In the genomic region with DNA sequence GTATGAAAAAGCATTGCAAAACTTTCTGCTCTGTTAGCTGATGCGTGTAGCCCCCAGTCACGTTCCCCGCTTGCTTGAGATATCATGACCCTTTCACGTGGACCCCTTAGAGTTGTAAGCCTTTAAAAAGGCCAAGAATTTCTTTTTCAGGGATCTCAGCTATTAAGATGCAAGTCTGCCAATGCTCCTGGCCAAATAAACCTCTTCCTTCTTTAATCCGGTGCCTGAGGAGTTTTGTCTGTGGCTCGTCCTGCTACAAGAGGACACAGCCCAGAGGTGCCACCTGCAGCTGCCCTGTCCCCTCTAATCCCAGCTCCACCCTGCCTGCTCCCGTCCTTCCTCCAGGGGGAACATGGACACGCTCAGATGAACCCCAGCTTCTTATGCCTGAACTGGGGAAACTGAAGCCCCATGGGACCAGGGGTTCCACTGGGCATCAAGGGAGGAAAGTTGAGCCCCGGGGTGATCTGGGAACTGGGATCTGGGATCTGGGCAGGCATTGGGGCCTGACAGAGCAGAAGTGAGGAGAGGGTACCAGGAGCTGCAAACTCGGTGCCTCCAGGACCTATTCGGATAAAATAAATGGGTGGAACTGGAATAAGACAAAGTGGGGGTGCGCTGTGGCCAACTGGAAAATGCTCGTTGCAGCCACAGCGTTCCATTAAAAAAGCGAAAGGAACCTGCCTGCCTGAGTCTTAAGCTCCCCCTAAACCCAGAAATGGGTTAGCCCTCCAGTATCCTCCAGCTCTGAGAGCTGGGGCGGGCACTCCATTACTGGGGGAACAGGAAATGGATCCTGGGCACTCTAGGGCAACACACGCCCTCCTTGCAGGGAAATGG, we compare ENCODE assay signal across 2 cellular contexts.
TF ChIP-seq lines count a peak whose summit lies in the region.

No MANE protein-coding gene starts in this region.

TF ChIP-seq in HEK293, 187 proteins besides CTCF, POLR2A, EP300 and RAD21:
- TF ChIP-seq, protein P1, sequence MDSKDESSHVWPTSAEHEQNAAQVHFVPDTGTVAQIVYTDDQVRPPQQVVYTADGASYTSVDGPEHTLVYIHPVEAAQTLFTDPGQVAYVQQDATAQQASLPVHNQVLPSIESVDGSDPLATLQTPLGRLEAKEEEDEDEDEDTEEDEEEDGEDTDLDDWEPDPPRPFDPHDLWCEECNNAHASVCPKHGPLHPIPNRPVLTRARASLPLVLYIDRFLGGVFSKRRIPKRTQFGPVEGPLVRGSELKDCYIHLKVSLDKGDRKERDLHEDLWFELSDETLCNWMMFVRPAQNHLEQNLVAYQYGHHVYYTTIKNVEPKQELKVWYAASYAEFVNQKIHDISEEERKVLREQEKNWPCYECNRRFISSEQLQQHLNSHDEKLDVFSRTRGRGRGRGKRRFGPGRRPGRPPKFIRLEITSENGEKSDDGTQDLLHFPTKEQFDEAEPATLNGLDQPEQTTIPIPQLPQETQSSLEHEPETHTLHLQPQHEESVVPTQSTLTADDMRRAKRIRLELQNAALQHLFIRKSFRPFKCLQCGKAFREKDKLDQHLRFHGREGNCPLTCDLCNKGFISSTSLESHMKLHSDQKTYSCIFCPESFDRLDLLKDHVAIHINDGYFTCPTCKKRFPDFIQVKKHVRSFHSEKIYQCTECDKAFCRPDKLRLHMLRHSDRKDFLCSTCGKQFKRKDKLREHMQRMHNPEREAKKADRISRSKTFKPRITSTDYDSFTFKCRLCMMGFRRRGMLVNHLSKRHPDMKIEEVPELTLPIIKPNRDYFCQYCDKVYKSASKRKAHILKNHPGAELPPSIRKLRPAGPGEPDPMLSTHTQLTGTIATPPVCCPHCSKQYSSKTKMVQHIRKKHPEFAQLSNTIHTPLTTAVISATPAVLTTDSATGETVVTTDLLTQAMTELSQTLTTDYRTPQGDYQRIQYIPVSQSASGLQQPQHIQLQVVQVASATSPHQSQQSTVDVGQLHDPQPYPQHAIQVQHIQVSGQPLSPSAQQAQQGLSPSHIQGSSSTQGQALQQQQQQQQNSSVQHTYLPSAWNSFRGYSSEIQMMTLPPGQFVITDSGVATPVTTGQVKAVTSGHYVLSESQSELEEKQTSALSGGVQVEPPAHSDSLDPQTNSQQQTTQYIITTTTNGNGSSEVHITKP (tag by site-specific recombination; IDR thresholded peaks at IDR 0.05), result peak; percentile 78
- TF ChIP-seq, protein P2, sequence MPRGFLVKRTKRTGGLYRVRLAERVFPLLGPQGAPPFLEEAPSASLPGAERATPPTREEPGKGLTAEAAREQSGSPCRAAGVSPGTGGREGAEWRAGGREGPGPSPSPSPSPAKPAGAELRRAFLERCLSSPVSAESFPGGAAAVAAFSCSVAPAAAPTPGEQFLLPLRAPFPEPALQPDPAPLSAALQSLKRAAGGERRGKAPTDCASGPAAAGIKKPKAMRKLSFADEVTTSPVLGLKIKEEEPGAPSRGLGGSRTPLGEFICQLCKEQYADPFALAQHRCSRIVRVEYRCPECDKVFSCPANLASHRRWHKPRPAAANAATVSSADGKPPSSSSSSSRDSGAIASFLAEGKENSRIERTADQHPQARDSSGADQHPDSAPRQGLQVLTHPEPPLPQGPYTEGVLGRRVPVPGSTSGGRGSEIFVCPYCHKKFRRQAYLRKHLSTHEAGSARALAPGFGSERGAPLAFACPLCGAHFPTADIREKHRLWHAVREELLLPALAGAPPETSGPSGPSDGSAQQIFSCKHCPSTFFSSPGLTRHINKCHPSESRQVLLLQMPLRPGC (tag by site-specific recombination; IDR thresholded peaks at IDR 0.05), result no peak

TF ChIP-seq in K562, 482 proteins besides CTCF, POLR2A, EP300 and RAD21:
- TF ChIP-seq, protein P3, sequence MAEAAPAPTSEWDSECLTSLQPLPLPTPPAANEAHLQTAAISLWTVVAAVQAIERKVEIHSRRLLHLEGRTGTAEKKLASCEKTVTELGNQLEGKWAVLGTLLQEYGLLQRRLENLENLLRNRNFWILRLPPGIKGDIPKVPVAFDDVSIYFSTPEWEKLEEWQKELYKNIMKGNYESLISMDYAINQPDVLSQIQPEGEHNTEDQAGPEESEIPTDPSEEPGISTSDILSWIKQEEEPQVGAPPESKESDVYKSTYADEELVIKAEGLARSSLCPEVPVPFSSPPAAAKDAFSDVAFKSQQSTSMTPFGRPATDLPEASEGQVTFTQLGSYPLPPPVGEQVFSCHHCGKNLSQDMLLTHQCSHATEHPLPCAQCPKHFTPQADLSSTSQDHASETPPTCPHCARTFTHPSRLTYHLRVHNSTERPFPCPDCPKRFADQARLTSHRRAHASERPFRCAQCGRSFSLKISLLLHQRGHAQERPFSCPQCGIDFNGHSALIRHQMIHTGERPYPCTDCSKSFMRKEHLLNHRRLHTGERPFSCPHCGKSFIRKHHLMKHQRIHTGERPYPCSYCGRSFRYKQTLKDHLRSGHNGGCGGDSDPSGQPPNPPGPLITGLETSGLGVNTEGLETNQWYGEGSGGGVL (CRISPR knock-in tag; IDR thresholded peaks at IDR 0.05), result no peak
- peak; percentile 25; the same call in 1 of the 2 replicates for TF ChIP-seq POLR2G (IDR thresholded peaks at IDR 0.05; ENCODE audit: low read depth, low read length)
- TF ChIP-seq ZC3H11A (IDR thresholded peaks at IDR 0.05; ENCODE audit: low read depth, low read length), result no peak
- no peak for TF ChIP-seq NFXL1 (CRISPR knock-in tag; IDR thresholded peaks at IDR 0.05)
- TF ChIP-seq, protein P4, sequence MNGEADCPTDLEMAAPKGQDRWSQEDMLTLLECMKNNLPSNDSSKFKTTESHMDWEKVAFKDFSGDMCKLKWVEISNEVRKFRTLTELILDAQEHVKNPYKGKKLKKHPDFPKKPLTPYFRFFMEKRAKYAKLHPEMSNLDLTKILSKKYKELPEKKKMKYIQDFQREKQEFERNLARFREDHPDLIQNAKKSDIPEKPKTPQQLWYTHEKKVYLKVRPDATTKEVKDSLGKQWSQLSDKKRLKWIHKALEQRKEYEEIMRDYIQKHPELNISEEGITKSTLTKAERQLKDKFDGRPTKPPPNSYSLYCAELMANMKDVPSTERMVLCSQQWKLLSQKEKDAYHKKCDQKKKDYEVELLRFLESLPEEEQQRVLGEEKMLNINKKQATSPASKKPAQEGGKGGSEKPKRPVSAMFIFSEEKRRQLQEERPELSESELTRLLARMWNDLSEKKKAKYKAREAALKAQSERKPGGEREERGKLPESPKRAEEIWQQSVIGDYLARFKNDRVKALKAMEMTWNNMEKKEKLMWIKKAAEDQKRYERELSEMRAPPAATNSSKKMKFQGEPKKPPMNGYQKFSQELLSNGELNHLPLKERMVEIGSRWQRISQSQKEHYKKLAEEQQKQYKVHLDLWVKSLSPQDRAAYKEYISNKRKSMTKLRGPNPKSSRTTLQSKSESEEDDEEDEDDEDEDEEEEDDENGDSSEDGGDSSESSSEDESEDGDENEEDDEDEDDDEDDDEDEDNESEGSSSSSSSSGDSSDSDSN (IDR thresholded peaks at IDR 0.05; ENCODE audit: borderline replicate concordance in 1 of 2, low read depth in 2 of 2, low read length in 2 of 2), result no peak
- TF ChIP-seq, protein P5, sequence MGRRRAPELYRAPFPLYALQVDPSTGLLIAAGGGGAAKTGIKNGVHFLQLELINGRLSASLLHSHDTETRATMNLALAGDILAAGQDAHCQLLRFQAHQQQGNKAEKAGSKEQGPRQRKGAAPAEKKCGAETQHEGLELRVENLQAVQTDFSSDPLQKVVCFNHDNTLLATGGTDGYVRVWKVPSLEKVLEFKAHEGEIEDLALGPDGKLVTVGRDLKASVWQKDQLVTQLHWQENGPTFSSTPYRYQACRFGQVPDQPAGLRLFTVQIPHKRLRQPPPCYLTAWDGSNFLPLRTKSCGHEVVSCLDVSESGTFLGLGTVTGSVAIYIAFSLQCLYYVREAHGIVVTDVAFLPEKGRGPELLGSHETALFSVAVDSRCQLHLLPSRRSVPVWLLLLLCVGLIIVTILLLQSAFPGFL (CRISPR knock-in tag; IDR thresholded peaks at IDR 0.05), result no peak
- TF ChIP-seq ZNF316 (IDR thresholded peaks at IDR 0.05), result no peak
- TF ChIP-seq CBX1 (IDR thresholded peaks at IDR 0.05; ENCODE audit: low read depth), result 0 out of 2 replicates have a peak, but pooled peaks have one; percentile 55
- peak; percentile 50; the same call in 1 of the 2 replicates for TF ChIP-seq POLR2AphosphoS2 (IDR thresholded peaks at IDR 0.05; ENCODE audit: low read length)
- TF ChIP-seq ATF7 (IDR thresholded peaks at IDR 0.05), result 0 out of 2 replicates have a peak, but pooled peaks have one; percentile 30
- TF ChIP-seq, protein P1 (IDR thresholded peaks at IDR 0.05; ENCODE audit: partially characterized antibody), result peak; percentile 92
- peak in 1 of 2 experiments; percentile 55; a peak in 1 of 3 replicates for TF ChIP-seq CBX3 (IDR thresholded peaks at IDR 0.05; ENCODE audit: borderline replicate concordance in 1 of 2, low read length in 2 of 2)
- TF ChIP-seq SAFB (IDR thresholded peaks at IDR 0.05; ENCODE audit: borderline replicate concordance, low read depth, low read length), result no peak
- no peak for TF ChIP-seq PHF20 (IDR thresholded peaks at IDR 0.05; ENCODE audit: partially characterized antibody)
- no peak for TF ChIP-seq MEF2D (tag; conservative IDR thresholded peaks at IDR 0.05; ENCODE audit: low read depth)
- no peak for TF ChIP-seq IRF2 (CRISPR knock-in tag; IDR thresholded peaks at IDR 0.05)
- TF ChIP-seq MTA1 (IDR thresholded peaks at IDR 0.05; ENCODE audit: borderline replicate concordance), result no peak
- TF ChIP-seq PRPF4 (IDR thresholded peaks at IDR 0.05; ENCODE audit: insufficient read depth, low read depth, low read length, poor library complexity, severe bottlenecking), result no peak
- TF ChIP-seq ZNF347 (CRISPR knock-in tag; IDR thresholded peaks at IDR 0.05; ENCODE audit: low read depth), result no peak
- peak; percentile 60; the same call in 1 of the 2 replicates for TF ChIP-seq TRIM28 (IDR thresholded peaks at IDR 0.05)
TF ChIP-seq in K562: peak in this region for 7.
